Comparison of ENCODE assay signal across 10 cellular contexts in the genomic region with DNA sequence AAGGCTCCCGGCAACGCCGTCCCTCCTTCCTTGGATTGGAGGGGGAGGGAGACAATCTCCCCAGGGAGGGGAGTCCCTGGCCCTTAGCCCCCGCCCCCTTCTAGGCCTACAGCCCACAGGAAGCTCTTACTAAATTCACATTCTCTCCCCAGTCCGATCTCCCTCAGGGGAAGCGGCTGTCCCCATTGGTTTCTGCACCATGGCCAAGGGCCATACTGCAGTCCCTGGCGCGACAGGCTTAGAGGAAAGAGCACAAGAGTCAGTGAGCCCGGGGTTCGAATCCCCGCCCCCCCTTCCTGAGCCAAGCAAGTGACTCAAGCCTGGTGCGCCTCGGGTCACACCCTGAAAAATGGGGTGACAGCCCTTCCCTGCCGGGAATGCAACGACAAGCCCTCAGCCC. TPM values are rescaled to one million over a fixed set of nuclear protein-coding genes. Genes with fewer than 3 reads are reported as not detected.
DNase-seq lines count a peak whose midpoint lies in the region; ATAC-seq, FAIRE-seq and TF ChIP-seq lines count a peak whose summit lies in the region.
"Had no signal": no experiment of that assay in that cellular context is flagged by ENCODE, and none has a peak within 500 bp of the region (broad histone marks: within the 10 kb centered on the region; RNA-seq: fewer than 3 reads in every experiment).

No MANE protein-coding gene starts in this region.

- no peaks in the 10 kb centered on the region for H3K27me3 Mint-ChIP-seq in MCF 10A (ENCODE audit: insufficient read depth, unreplicated experiment)

- no peaks in the 10 kb centered on the region for H3K27me3 ChIP-seq in right lobe of liver
- H3K27me3 ChIP-seq in HepG2 (ENCODE audit: control insufficient read depth in 1 of 2, insufficient read depth in 2 of 2, low read length in 2 of 2): peaks cover 12 to 60% of the 10 kb centered on the region in 2 experiments

- no peaks in the 10 kb centered on the region for H4K20me1 ChIP-seq in HepG2 (ENCODE audit: insufficient read depth, low read length)

- DNase-seq in right lobe of liver (peak in 1 of 3 donors; percentile 59), HepG2 (ENCODE audit: low spot score) (no peak), MCF 10A (ENCODE audit: unreplicated experiment) (peak; percentile 74), mucosa of descending colon (peak; percentile 28 to 67 (median 41)), HUDEP-2 (lab: John Stamatoyannopoulos, UW; ENCODE audit: unreplicated experiment in 76 of 76) (no peak)
- DNase-seq: amygdala had no signal

- intact Hi-C loops in right lobe of liver (cut with DNase I) (loop anchor here in 1 of 2 donors (10.0 kb wide), 1 partner anchor 103 kb away; no protein-coding TSS in a partner anchor), HepG2 (cut with micrococcal nuclease; ENCODE audit: unreplicated experiment) (no loop called here), MCF 10A (cut with micrococcal nuclease) (no loop called here), mucosa of descending colon (cut with DNase I, micrococcal nuclease) (no loop called here)

- H2AFZ ChIP-seq in HepG2 (ENCODE audit: low read length): no peak overlapping the region

- peaks cover 0 to 16% (median 0%) of the 10 kb centered on the region in 4 donors for H3K4me1 ChIP-seq in right lobe of liver
- H3K4me1 ChIP-seq in HepG2 (ENCODE audit: insufficient read depth, low read length): peaks cover 7% of the 10 kb centered on the region; the same call in 1 of the 2 replicates
- peaks cover 9% of the 10 kb centered on the region for H3K4me1 ChIP-seq in mucosa of descending colon (ENCODE audit: low read depth)
- H3K4me1 ChIP-seq in urinary bladder (ENCODE audit: insufficient read depth): peaks cover 4% of the 10 kb centered on the region

- H3K9me3 Mint-ChIP-seq in MCF 10A (ENCODE audit: unreplicated experiment): no peaks in the 10 kb centered on the region

- no TSS peak for BruUV-seq in HepG2 (replicated peaks; lab: Mats Ljungman, UMichigan)
- BruUV-seq in MCF 10A (replicated peaks; lab: Mats Ljungman, UMichigan): no TSS peak

- no peaks in the 10 kb centered on the region for H3K36me3 ChIP-seq in right lobe of liver
- H3K36me3 ChIP-seq in HepG2 (replicated peaks in 1 of 2; ENCODE audit: control insufficient read depth in 1 of 2, insufficient read depth in 2 of 2, low read length in 2 of 2): no peaks in the 10 kb centered on the region
- H3K36me3 ChIP-seq in mucosa of descending colon (ENCODE audit: low read depth): no peaks in the 10 kb centered on the region
- no peaks in the 10 kb centered on the region for H3K36me3 ChIP-seq in urinary bladder (ENCODE audit: insufficient read depth)

- H3K36me3 Mint-ChIP-seq in MCF 10A (ENCODE audit: insufficient read depth, unreplicated experiment): peaks cover 11% of the 10 kb centered on the region

- 54% methylated on average over 3 of the region's 15 CpGs for WGBS in right lobe of liver (ENCODE audit: insufficient coverage, low coverage, low lambda C conversion rate, missing lambda C conversion rate)
- 63% methylated on average over 12 of the region's 15 CpGs for WGBS in HepG2 (ENCODE audit: low lambda C conversion rate)
- 24% methylated on average over 15 of the region's 15 CpGs for WGBS in urinary bladder

- TF ChIP-seq RAD21 in HepG2 (CRISPR knock-in tag; IDR thresholded peaks at IDR 0.05): no peak

- H3K27ac Mint-ChIP-seq in MCF 10A (ENCODE audit: low read depth, unreplicated experiment): no peak overlapping the region

- no peak for FAIRE-seq in HepG2 (lab: Jason Lieb, UNC)
- FAIRE-seq: islet of Langerhans had no signal

- TF ChIP-seq POLR2A in right lobe of liver (IDR thresholded peaks at IDR 0.05): no peak
- TF ChIP-seq POLR2A in HepG2 (IDR thresholded peaks at IDR 0.05; ENCODE audit: insufficient read depth in 1 of 2, low read depth in 2 of 2, low read length in 2 of 2): no peak

- TF ChIP-seq EP300 in HepG2 (IDR thresholded peaks at IDR 0.05; ENCODE audit: low read depth in 2 of 2, low read length in 2 of 2): no peak
- no peak for TF ChIP-seq EP300 in HepG2 (CRISPR knock-in tag; IDR thresholded peaks at IDR 0.05; ENCODE audit: borderline replicate concordance)

- H3K9me3 ChIP-seq in right lobe of liver (no peaks in the 10 kb centered on the region), HepG2 (ENCODE audit: low read length) (no peaks in the 10 kb centered on the region), mucosa of descending colon (no peaks in the 10 kb centered on the region)

- peaks cover 9% of the 10 kb centered on the region for H3K4me1 Mint-ChIP-seq in MCF 10A (ENCODE audit: insufficient read depth, unreplicated experiment)

- no peak overlapping the region for H3K27ac ChIP-seq in right lobe of liver
- no peak overlapping the region for H3K27ac ChIP-seq in HepG2 (ENCODE audit: extremely low read length, insufficient read depth, low read length)
- H3K27ac ChIP-seq in urinary bladder (ENCODE audit: low read depth): no peak overlapping the region

- TF ChIP-seq CTCF in right lobe of liver (IDR thresholded peaks at IDR 0.05) (no peak), HepG2 (CRISPR knock-in tag; IDR thresholded peaks at IDR 0.05) (no peak), MCF 10A (IDR thresholded peaks at IDR 0.05; ENCODE audit: unreplicated experiment) (no peak), mucosa of descending colon (IDR thresholded peaks at IDR 0.05) (no peak)

- no peak overlapping the region for H3K4me2 ChIP-seq in HepG2 (ENCODE audit: low read depth, low read length)

- in situ Hi-C loops in HepG2 (cut with HindIII; ENCODE audit: extremely low pct_ligation_motif_present, low pct_unique_long_range_greater_than_20kb): no loop called here

- H3K9ac ChIP-seq in HepG2 (ENCODE audit: insufficient read depth, low read depth, low read length): no peak overlapping the region

- no peaks in the 10 kb centered on the region for H3K79me2 ChIP-seq in HepG2 (ENCODE audit: insufficient read depth, low read length)

- H3K4me3 ChIP-seq in right lobe of liver (peak overlapping the region; percentile 52 to 75 (median 67)), HepG2 (replicated peaks in 1 of 3; ENCODE audit: insufficient read depth in 1 of 3, low read depth in 2 of 3, low read length in 3 of 3) (0 out of 6 replicates have a peak overlapping the region, but pooled peaks of 1 of the 3 experiments have one; percentile 76), mucosa of descending colon (no peak overlapping the region), urinary bladder (ENCODE audit: low read depth, low read length) (peak overlapping the region; percentile 60)

- ATAC-seq in right lobe of liver: no peak
- ATAC-seq in HepG2: no peak
- no peak for ATAC-seq in mucosa of descending colon
- ATAC-seq in GM18861 (IDR thresholded peaks at IDR 0.05; ENCODE audit: unreplicated experiment): no peak
- ATAC-seq in HG02840 (IDR thresholded peaks at IDR 0.05; ENCODE audit: low FRiP score, unreplicated experiment): no peak

- CTCF ChIA-PET in HepG2 (lab: Yijun Ruan, JAX; ENCODE audit: low intra/inter-chr PET ratio, low total read pairs): no interaction called here
- CTCF ChIA-PET in MCF 10A (lab: Yijun Ruan, JAX): interaction anchor here (0.6 kb wide), 1 partner anchor 34 kb away, joined by 3 read pairs; no protein-coding TSS in a partner anchor

- peak overlapping the region; percentile 95 for H3K4me3 Mint-ChIP-seq in MCF 10A (ENCODE audit: unreplicated experiment)

- POLR2A ChIA-PET in HepG2 (lab: Yijun Ruan, JAX): no interaction called here
- POLR2A ChIA-PET in MCF 10A (lab: Yijun Ruan, JAX): no interaction called here

RNA-seq across cellular contexts. Expression of a gene that starts 1.1 kb away (rescaled TPM):
- 1 to 10 TPM in 5 of 6 experiments, under 1 TPM in 1; 0.93 to 3.5 (median 2.3) TPM for total RNA-seq in right lobe of liver
- 0.18 and 0.20 TPM in 2 replicates for total RNA-seq in HepG2 (2016; rRNA removed; fragmentation: Illumina TruSeq; extraction: Trizol)
- total RNA-seq in HepG2 (2016; cell fraction: cytosol; rRNA removed; fragmentation: Illumina TruSeq; extraction: Trizol; ENCODE audit: low read depth): not detected in 2 replicates
- total RNA-seq in HepG2 (2016; cell fraction: insoluble cytoplasmic fraction; rRNA removed; fragmentation: Illumina TruSeq; extraction: Trizol): not detected in 2 replicates
- total RNA-seq in HepG2 (2016; cell fraction: membrane; rRNA removed; fragmentation: Illumina TruSeq; extraction: Trizol): not detected in 2 replicates
- total RNA-seq in HepG2 (2016; cell fraction: nucleus; rRNA removed; fragmentation: Illumina TruSeq; extraction: Trizol): not detected in 2 replicates
- 0.37 and 0.42 TPM in 2 replicates for polyA plus RNA-seq in HepG2 (2011; rRNA removed)
- 0.35 and 0.46 TPM in 2 replicates for polyA plus RNA-seq in HepG2 (2011; cell fraction: cytosol; rRNA removed)
- 0.33 and 0.34 TPM in 2 replicates for polyA plus RNA-seq in HepG2 (2011; cell fraction: nucleus; rRNA removed)
- 0.15 and 0.24 TPM in 2 replicates for polyA plus RNA-seq in HepG2 (2012)
- not detected in 2 replicates for polyA plus RNA-seq in HepG2 (2016; cell fraction: cytosol; fragmentation: Illumina TruSeq; extraction: Trizol; ENCODE audit: low read depth)
- polyA plus RNA-seq in HepG2 (2016; cell fraction: insoluble cytoplasmic fraction; fragmentation: Illumina TruSeq; extraction: Trizol; ENCODE audit: low read depth): not detected in 2 replicates
- 0.11 TPM in 1 of 2 replicates, not detected in the other for polyA plus RNA-seq in HepG2 (2016; cell fraction: membrane; fragmentation: Illumina TruSeq; extraction: Trizol; ENCODE audit: low read depth)
- polyA plus RNA-seq in HepG2 (2016; cell fraction: nucleus; fragmentation: Illumina TruSeq; extraction: Trizol; ENCODE audit: insufficient read depth, low read depth): not detected in 2 replicates
- polyA minus RNA-seq in HepG2 (2011; rRNA and poly(A)+ RNA removed; ENCODE audit: low replicate concordance): 2.2 and 7.6 TPM in 2 replicates
- polyA minus RNA-seq in HepG2 (2011; cell fraction: cytosol; rRNA and poly(A)+ RNA removed): 0.49 TPM in 1 of 2 replicates, not detected in the other
- 0.12 and 0.52 TPM in 2 replicates for polyA minus RNA-seq in HepG2 (2011; cell fraction: nucleus; rRNA and poly(A)+ RNA removed)
- 5.3 and 5.4 TPM in 2 replicates for total RNA-seq in MCF 10A (2022)
- 10 to 100 TPM; 15.0 to 15.8 (median 15.5) TPM for total RNA-seq in mucosa of descending colon
- 1.1 TPM for total RNA-seq in urinary bladder
- 5.9 TPM for polyA plus RNA-seq in urinary bladder

RNA-seq across cellular contexts. Expression of a gene that starts 41.6 kb away (rescaled TPM):
- total RNA-seq in right lobe of liver (10 to 100 TPM; 13.2 to 48.0 (median 24.9) TPM), HepG2 (2016; rRNA removed; fragmentation: Illumina TruSeq; extraction: Trizol) (10.1 and 14.9 TPM in 2 replicates), MCF 10A (2022) (20.4 and 28.8 TPM in 2 replicates), mucosa of descending colon (10 to 100 TPM; 10.3 to 13.6 (median 11.7) TPM), urinary bladder (20.5 TPM)
- 1.8 and 3.0 TPM in 2 replicates for total RNA-seq in HepG2 (2016; cell fraction: cytosol; rRNA removed; fragmentation: Illumina TruSeq; extraction: Trizol; ENCODE audit: low read depth)
- 7.9 and 17.3 TPM in 2 replicates for total RNA-seq in HepG2 (2016; cell fraction: insoluble cytoplasmic fraction; rRNA removed; fragmentation: Illumina TruSeq; extraction: Trizol)
- 5.6 and 6.2 TPM in 2 replicates for total RNA-seq in HepG2 (2016; cell fraction: membrane; rRNA removed; fragmentation: Illumina TruSeq; extraction: Trizol)
- total RNA-seq in HepG2 (2016; cell fraction: nucleus; rRNA removed; fragmentation: Illumina TruSeq; extraction: Trizol): 22.7 and 23.6 TPM in 2 replicates
- polyA plus RNA-seq in HepG2 (2011; rRNA removed) (21.8 and 27.0 TPM in 2 replicates), urinary bladder (17.2 TPM)
- 12.1 and 19.8 TPM in 2 replicates for polyA plus RNA-seq in HepG2 (2011; cell fraction: cytosol; rRNA removed)
- 113 and 146 TPM in 2 replicates for polyA plus RNA-seq in HepG2 (2011; cell fraction: nucleus; rRNA removed)
- 12.2 and 22.6 TPM in 2 replicates for polyA plus RNA-seq in HepG2 (2012)
- polyA plus RNA-seq in HepG2 (2016; cell fraction: cytosol; fragmentation: Illumina TruSeq; extraction: Trizol; ENCODE audit: low read depth): 1.3 and 1.5 TPM in 2 replicates
- 6.1 and 6.6 TPM in 2 replicates for polyA plus RNA-seq in HepG2 (2016; cell fraction: insoluble cytoplasmic fraction; fragmentation: Illumina TruSeq; extraction: Trizol; ENCODE audit: low read depth)
- 2.1 and 2.8 TPM in 2 replicates for polyA plus RNA-seq in HepG2 (2016; cell fraction: membrane; fragmentation: Illumina TruSeq; extraction: Trizol; ENCODE audit: low read depth)
- polyA plus RNA-seq in HepG2 (2016; cell fraction: nucleus; fragmentation: Illumina TruSeq; extraction: Trizol; ENCODE audit: insufficient read depth, low read depth): 26.5 and 29.7 TPM in 2 replicates
- polyA minus RNA-seq in HepG2 (2011; rRNA and poly(A)+ RNA removed; ENCODE audit: low replicate concordance): 12.4 and 67.5 TPM in 2 replicates
- polyA minus RNA-seq in HepG2 (2011; cell fraction: cytosol; rRNA and poly(A)+ RNA removed): 18.2 and 19.5 TPM in 2 replicates
- 76.5 and 77.0 TPM in 2 replicates for polyA minus RNA-seq in HepG2 (2011; cell fraction: nucleus; rRNA and poly(A)+ RNA removed)

Comparison
In these comparisons a context has a peak if more than half of its experiments do, and no peak if none do; other contexts are left out.
1. DNase-seq: peak in MCF 10A (single experiment) and mucosa of descending colon (3 of 3); none in HepG2 (single experiment) and HUDEP-2 (0 of 76).